Comparison of ENCODE assay signal across 1 cellular context in the genomic region with DNA sequence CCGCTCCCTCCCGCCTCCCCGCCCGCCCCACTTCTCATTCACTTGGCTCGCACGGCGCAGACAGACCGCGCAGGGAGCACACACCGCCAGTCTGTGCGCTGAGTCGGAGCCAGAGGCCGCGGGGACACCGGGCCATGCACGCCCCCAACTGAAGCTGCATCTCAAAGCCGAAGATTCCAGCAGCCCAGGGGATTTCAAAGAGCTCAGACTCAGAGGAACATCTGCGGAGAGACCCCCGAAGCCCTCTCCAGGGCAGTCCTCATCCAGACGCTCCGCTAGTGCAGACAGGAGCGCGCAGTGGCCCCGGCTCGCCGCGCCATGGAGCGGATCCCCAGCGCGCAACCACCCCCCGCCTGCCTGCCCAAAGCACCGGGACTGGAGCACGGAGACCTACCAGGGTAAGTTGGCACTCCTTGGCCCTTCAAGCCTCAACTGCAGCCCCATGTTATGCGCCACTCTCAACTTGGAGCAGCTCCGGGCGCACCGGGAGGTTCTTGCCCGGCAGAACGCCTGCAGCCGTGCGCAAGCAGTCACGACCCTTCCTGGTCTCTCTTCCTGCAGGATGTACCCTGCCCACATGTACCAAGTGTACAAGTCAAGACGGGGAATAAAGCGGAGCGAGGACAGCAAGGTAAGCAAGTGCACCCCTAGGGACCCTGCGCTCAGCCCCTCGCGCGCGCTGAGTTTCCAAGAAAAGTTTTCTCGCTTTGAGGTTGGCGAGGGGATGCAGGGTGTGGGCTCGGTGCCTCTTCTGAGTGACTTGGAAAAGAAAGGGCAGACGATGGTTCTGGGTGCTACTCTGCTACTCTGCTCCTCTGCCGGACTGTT.
TF ChIP-seq lines count a peak whose summit lies in the region.

A gene (plus strand): TSS at position 37 of the 828 bp plus-strand sequence. CDS start 282 bp downstream, at position 319.

TF ChIP-seq in HepG2, 621 proteins besides CTCF, POLR2A, EP300 and RAD21 (continued from another document and continues in another):
- TF ChIP-seq, protein P1, sequence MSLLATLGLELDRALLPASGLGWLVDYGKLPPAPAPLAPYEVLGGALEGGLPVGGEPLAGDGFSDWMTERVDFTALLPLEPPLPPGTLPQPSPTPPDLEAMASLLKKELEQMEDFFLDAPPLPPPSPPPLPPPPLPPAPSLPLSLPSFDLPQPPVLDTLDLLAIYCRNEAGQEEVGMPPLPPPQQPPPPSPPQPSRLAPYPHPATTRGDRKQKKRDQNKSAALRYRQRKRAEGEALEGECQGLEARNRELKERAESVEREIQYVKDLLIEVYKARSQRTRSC (CRISPR knock-in tag; IDR thresholded peaks at IDR 0.05; ENCODE audit: low read depth) = no peak
- TF ChIP-seq ZNF766 (CRISPR knock-in tag; IDR thresholded peaks at IDR 0.05; ENCODE audit: borderline replicate concordance) (0 out of 2 replicates have a peak, but pooled peaks have one; percentile 43), ZNF644 (CRISPR knock-in tag; IDR thresholded peaks at IDR 0.05; ENCODE audit: low read depth) (no peak), STAG1 (CRISPR knock-in tag; IDR thresholded peaks at IDR 0.05) (peak; percentile 3; the same call in 1 of the 2 replicates), ZNF256 (CRISPR knock-in tag; conservative IDR thresholded peaks at IDR 0.05) (0 out of 2 replicates have a peak, but pooled peaks have one; percentile 36), ERF (CRISPR knock-in tag; IDR thresholded peaks at IDR 0.05) (peak; percentile 13; the same call in 1 of the 2 replicates), FOXJ3 (CRISPR knock-in tag; IDR thresholded peaks at IDR 0.05; ENCODE audit: borderline replicate concordance) (peak; percentile 48; the same call in 1 of the 2 replicates), POLR2AphosphoS5 (IDR thresholded peaks at IDR 0.05; ENCODE audit: low read depth, low read length) (peak; percentile 92), FOXO1 (CRISPR knock-in tag; IDR thresholded peaks at IDR 0.05) (peak; percentile 25; the same call in 1 of the 2 replicates), IRX3 (CRISPR knock-in tag; IDR thresholded peaks at IDR 0.05; ENCODE audit: borderline replicate concordance, low read depth) (0 out of 2 replicates have a peak, but pooled peaks have one; percentile 3), ZNF546 (CRISPR knock-in tag; conservative IDR thresholded peaks at IDR 0.05) (peak; percentile 64; the same call in 1 of the 2 replicates), HNRNPL (IDR thresholded peaks at IDR 0.05; ENCODE audit: low read depth, low read length) (peak; percentile 34; the same call in 1 of the 2 replicates), ZNF772 (CRISPR knock-in tag; IDR thresholded peaks at IDR 0.05) (peak; percentile 22; the same call in 1 of the 2 replicates), ZNF598 (CRISPR knock-in tag; IDR thresholded peaks at IDR 0.05; ENCODE audit: borderline replicate concordance) (peak; percentile 54; the same call in 1 of the 2 replicates), ASH2L (IDR thresholded peaks at IDR 0.05; ENCODE audit: insufficient read length, low read depth, low read length) (no peak), RNF2 (conservative IDR thresholded peaks at IDR 0.05; ENCODE audit: low read depth) (0 out of 2 replicates have a peak, but pooled peaks have one; percentile 64), SNRNP70 (IDR thresholded peaks at IDR 0.05; ENCODE audit: low read depth, low read length) (no peak), CBX1 (IDR thresholded peaks at IDR 0.05; ENCODE audit: low read depth) (peak; percentile 61), HCFC1 (IDR thresholded peaks at IDR 0.05; ENCODE audit: low read depth, low read length) (no peak), ZNF496 (CRISPR knock-in tag; IDR thresholded peaks at IDR 0.05; ENCODE audit: insufficient replicate concordance) (no peak), ZNF3 (CRISPR knock-in tag; IDR thresholded peaks at IDR 0.05) (0 out of 2 replicates have a peak, but pooled peaks have one; percentile 10), ZBTB21 (CRISPR knock-in tag; IDR thresholded peaks at IDR 0.05) (no peak), RXRA (CRISPR knock-in tag; IDR thresholded peaks at IDR 0.05) (peak; percentile 4; the same call in 1 of the 2 replicates), TMF1 (CRISPR knock-in tag; IDR thresholded peaks at IDR 0.05; ENCODE audit: low read depth) (0 out of 2 replicates have a peak, but pooled peaks have one; percentile 42), ZBTB7A (CRISPR knock-in tag; IDR thresholded peaks at IDR 0.05) (peak; percentile 47; the same call in 1 of the 2 replicates), ZNF460 (CRISPR knock-in tag; IDR thresholded peaks at IDR 0.05; ENCODE audit: borderline replicate concordance) (no peak), ZFP62 (CRISPR knock-in tag; IDR thresholded peaks at IDR 0.05) (peak; percentile 74; the same call in 1 of the 2 replicates), SMAD3 (CRISPR knock-in tag; IDR thresholded peaks at IDR 0.05) (peak; percentile 34; the same call in 1 of the 2 replicates), TCF7 (IDR thresholded peaks at IDR 0.05; ENCODE audit: low read depth) (no peak), ZNF619 (CRISPR knock-in tag; IDR thresholded peaks at IDR 0.05) (no peak), GATAD1 (CRISPR knock-in tag; IDR thresholded peaks at IDR 0.05) (peak; percentile 17; the same call in 1 of the 2 replicates), ZNF589 (CRISPR knock-in tag; conservative IDR thresholded peaks at IDR 0.05) (peak; percentile 73; the same call in 1 of the 2 replicates)
- TF ChIP-seq, protein P2, sequence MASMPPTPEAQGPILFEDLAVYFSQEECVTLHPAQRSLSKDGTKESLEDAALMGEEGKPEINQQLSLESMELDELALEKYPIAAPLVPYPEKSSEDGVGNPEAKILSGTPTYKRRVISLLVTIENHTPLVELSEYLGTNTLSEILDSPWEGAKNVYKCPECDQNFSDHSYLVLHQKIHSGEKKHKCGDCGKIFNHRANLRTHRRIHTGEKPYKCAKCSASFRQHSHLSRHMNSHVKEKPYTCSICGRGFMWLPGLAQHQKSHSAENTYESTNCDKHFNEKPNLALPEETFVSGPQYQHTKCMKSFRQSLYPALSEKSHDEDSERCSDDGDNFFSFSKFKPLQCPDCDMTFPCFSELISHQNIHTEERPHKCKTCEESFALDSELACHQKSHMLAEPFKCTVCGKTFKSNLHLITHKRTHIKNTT (CRISPR knock-in tag; IDR thresholded peaks at IDR 0.05) = 0 out of 2 replicates have a peak, but pooled peaks have one; percentile 62
- TF ChIP-seq, protein P3, sequence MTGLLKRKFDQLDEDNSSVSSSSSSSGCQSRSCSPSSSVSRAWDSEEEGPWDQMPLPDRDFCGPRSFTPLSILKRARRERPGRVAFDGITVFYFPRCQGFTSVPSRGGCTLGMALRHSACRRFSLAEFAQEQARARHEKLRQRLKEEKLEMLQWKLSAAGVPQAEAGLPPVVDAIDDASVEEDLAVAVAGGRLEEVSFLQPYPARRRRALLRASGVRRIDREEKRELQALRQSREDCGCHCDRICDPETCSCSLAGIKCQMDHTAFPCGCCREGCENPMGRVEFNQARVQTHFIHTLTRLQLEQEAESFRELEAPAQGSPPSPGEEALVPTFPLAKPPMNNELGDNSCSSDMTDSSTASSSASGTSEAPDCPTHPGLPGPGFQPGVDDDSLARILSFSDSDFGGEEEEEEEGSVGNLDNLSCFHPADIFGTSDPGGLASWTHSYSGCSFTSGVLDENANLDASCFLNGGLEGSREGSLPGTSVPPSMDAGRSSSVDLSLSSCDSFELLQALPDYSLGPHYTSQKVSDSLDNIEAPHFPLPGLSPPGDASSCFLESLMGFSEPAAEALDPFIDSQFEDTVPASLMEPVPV (CRISPR knock-in tag; IDR thresholded peaks at IDR 0.05) = peak; percentile 38; the same call in 1 of the 2 replicates
- TF ChIP-seq, protein P4, sequence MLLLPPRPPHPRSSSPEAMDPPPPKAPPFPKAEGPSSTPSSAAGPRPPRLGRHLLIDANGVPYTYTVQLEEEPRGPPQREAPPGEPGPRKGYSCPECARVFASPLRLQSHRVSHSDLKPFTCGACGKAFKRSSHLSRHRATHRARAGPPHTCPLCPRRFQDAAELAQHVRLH (CRISPR knock-in tag; IDR thresholded peaks at IDR 0.05; ENCODE audit: borderline replicate concordance, low read depth) = peak; percentile 36; the same call in 1 of the 2 replicates
- TF ChIP-seq, protein P5, sequence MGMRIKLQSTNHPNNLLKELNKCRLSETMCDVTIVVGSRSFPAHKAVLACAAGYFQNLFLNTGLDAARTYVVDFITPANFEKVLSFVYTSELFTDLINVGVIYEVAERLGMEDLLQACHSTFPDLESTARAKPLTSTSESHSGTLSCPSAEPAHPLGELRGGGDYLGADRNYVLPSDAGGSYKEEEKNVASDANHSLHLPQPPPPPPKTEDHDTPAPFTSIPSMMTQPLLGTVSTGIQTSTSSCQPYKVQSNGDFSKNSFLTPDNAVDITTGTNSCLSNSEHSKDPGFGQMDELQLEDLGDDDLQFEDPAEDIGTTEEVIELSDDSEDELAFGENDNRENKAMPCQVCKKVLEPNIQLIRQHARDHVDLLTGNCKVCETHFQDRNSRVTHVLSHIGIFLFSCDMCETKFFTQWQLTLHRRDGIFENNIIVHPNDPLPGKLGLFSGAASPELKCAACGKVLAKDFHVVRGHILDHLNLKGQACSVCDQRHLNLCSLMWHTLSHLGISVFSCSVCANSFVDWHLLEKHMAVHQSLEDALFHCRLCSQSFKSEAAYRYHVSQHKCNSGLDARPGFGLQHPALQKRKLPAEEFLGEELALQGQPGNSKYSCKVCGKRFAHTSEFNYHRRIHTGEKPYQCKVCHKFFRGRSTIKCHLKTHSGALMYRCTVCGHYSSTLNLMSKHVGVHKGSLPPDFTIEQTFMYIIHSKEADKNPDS (CRISPR knock-in tag; IDR thresholded peaks at IDR 0.05) = 0 out of 2 replicates have a peak, but pooled peaks have one; percentile 10
- TF ChIP-seq, protein P6, sequence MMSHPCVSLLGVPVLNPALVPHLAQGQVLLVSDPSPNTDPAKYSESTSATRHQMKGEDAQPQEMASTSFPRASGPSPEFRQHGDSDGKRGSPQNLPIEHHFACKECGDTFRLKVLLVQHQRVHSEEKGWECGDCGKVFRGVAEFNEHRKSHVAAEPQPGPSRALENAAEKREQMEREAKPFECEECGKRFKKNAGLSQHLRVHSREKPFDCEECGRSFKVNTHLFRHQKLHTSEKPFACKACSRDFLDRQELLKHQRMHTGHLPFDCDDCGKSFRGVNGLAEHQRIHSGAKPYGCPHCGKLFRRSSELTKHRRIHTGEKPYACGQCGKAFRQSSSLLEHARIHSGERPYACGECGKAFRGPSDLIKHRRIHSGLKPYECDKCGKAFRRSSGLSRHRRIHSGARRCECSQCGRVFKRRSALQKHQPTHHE (CRISPR knock-in tag; IDR thresholded peaks at IDR 0.05; ENCODE audit: borderline replicate concordance) = peak; percentile 48; the same call in 1 of the 2 replicates
- TF ChIP-seq, protein P7, sequence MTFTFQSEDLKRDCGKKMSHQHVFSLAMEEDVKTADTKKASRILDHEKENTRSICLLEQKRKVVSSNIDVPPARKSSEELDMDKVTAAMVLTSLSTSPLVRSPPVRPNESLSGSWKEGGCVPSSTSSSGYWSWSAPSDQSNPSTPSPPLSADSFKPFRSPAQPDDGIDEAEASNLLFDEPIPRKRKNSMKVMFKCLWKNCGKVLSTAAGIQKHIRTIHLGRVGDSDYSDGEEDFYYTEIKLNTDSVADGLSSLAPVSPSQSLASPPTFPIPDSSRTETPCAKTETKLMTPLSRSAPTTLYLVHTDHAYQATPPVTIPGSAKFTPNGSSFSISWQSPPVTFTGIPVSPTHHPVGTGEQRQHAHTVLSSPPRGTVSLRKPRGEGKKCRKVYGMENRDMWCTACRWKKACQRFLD (CRISPR knock-in tag; IDR thresholded peaks at IDR 0.05; ENCODE audit: borderline replicate concordance) = peak; percentile 82; the same call in 1 of the 2 replicates
- TF ChIP-seq, protein P8, sequence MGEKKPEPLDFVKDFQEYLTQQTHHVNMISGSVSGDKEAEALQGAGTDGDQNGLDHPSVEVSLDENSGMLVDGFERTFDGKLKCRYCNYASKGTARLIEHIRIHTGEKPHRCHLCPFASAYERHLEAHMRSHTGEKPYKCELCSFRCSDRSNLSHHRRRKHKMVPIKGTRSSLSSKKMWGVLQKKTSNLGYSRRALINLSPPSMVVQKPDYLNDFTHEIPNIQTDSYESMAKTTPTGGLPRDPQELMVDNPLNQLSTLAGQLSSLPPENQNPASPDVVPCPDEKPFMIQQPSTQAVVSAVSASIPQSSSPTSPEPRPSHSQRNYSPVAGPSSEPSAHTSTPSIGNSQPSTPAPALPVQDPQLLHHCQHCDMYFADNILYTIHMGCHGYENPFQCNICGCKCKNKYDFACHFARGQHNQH (CRISPR knock-in tag; IDR thresholded peaks at IDR 0.05) = peak; percentile 59; the same call in 1 of the 2 replicates
- TF ChIP-seq, protein P9, sequence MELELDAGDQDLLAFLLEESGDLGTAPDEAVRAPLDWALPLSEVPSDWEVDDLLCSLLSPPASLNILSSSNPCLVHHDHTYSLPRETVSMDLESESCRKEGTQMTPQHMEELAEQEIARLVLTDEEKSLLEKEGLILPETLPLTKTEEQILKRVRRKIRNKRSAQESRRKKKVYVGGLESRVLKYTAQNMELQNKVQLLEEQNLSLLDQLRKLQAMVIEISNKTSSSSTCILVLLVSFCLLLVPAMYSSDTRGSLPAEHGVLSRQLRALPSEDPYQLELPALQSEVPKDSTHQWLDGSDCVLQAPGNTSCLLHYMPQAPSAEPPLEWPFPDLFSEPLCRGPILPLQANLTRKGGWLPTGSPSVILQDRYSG (CRISPR knock-in tag; IDR thresholded peaks at IDR 0.05) = peak; percentile 46; the same call in 1 of the 2 replicates
- TF ChIP-seq, protein P10, sequence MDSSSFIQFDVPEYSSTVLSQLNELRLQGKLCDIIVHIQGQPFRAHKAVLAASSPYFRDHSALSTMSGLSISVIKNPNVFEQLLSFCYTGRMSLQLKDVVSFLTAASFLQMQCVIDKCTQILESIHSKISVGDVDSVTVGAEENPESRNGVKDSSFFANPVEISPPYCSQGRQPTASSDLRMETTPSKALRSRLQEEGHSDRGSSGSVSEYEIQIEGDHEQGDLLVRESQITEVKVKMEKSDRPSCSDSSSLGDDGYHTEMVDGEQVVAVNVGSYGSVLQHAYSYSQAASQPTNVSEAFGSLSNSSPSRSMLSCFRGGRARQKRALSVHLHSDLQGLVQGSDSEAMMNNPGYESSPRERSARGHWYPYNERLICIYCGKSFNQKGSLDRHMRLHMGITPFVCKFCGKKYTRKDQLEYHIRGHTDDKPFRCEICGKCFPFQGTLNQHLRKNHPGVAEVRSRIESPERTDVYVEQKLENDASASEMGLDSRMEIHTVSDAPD (CRISPR knock-in tag; IDR thresholded peaks at IDR 0.05) = no peak
- TF ChIP-seq, protein P11, sequence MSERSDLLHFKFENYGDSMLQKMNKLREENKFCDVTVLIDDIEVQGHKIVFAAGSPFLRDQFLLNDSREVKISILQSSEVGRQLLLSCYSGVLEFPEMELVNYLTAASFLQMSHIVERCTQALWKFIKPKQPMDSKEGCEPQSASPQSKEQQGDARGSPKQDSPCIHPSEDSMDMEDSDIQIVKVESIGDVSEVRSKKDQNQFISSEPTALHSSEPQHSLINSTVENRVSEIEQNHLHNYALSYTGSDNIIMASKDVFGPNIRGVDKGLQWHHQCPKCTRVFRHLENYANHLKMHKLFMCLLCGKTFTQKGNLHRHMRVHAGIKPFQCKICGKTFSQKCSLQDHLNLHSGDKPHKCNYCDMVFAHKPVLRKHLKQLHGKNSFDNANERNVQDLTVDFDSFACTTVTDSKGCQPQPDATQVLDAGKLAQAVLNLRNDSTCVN (CRISPR knock-in tag; IDR thresholded peaks at IDR 0.05; ENCODE audit: borderline replicate concordance) = peak; percentile 70; the same call in 1 of the 2 replicates
- TF ChIP-seq, protein P12, sequence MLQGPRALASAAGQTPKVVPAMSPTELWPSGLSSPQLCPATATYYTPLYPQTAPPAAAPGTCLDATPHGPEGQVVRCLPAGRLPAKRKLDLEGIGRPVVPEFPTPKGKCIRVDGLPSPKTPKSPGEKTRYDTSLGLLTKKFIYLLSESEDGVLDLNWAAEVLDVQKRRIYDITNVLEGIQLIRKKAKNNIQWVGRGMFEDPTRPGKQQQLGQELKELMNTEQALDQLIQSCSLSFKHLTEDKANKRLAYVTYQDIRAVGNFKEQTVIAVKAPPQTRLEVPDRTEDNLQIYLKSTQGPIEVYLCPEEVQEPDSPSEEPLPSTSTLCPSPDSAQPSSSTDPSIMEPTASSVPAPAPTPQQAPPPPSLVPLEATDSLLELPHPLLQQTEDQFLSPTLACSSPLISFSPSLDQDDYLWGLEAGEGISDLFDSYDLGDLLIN (CRISPR knock-in tag; IDR thresholded peaks at IDR 0.05; ENCODE audit: borderline replicate concordance) = peak; percentile 45; the same call in 1 of the 2 replicates
